8 cellular contexts compared by ENCODE assay signal in the genomic region with DNA sequence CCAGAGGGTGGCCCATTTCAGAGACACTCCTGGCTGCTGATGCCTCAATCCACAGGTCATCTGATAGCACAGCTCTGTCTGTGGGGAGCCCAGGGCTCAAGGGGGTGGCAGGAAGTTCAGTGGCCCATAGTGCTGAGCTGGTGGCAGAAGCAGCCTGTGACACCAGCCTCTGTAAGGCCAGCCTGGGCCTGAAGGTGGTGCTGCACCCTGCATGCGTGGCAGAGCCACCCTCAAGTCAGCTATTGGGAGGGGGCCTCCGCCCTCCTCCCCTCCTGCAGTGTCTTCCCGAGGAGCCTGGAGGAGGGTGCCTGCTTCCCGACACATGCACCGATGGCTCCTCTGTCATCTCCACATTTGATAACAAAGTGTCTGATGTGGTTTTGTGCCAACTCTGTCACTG. TPM values are rescaled to one million over a fixed set of nuclear protein-coding genes. Genes with fewer than 3 reads are reported as not detected.
DNase-seq lines count a peak whose midpoint lies in the region; ATAC-seq and TF ChIP-seq lines count a peak whose summit lies in the region.

No MANE protein-coding gene starts in this region.

- H3K27ac Mint-ChIP-seq in brain (no peak overlapping the region), neural crest cell (ENCODE audit: unreplicated experiment) (no peak overlapping the region)

- no peaks in the 10 kb centered on the region for H3K9me3 Mint-ChIP-seq in brain
- peaks cover 3% of the 10 kb centered on the region for H3K9me3 Mint-ChIP-seq in neural crest cell

- no peak overlapping the region for H3K4me3 Mint-ChIP-seq in brain
- H3K4me3 Mint-ChIP-seq in neural crest cell, result no peak overlapping the region

- DNase-seq in activated CD4-positive, alpha-beta T cell treated with anti-CD3 and anti-CD28 coated beads, Interleukin-2, amount 50 U/mL, for 1 hour, result peak; percentile 6
- no peak for DNase-seq in activated CD4-positive, alpha-beta T cell treated with anti-CD3 and anti-CD28 coated beads, Interleukin-2, amount 50 U/mL, for 4 hours
- DNase-seq in KBM-7, result peak; percentile 54
- no peak for DNase-seq in neural crest cell (ENCODE audit: low read depth, low spot score)
- no peak for DNase-seq in NCI-H2171 treated with DMSO at 0.1 percent for 48 hours (lab: John Stamatoyannopoulos, UW)
- no peak for DNase-seq in HuH-7.5 (ENCODE audit: low spot score)

- TF ChIP-seq CTCF in brain (conservative IDR thresholded peaks at IDR 0.05), result peak; percentile 39 to 40
- peak; percentile 27 for TF ChIP-seq CTCF in neural crest cell (conservative IDR thresholded peaks at IDR 0.05)

- H3K27me3 Mint-ChIP-seq in brain, result peaks cover 4% of the 10 kb centered on the region
- no peaks in the 10 kb centered on the region for H3K27me3 Mint-ChIP-seq in neural crest cell (ENCODE audit: low read depth)

- peaks cover 12% of the 10 kb centered on the region for H3K4me1 Mint-ChIP-seq in brain
- H3K4me1 Mint-ChIP-seq in neural crest cell, result no peaks in the 10 kb centered on the region

- ATAC-seq in GM21786 (IDR thresholded peaks at IDR 0.05; ENCODE audit: unreplicated experiment), result peak; percentile 67

- in situ Hi-C loops in KBM-7 (cut with MboI; ENCODE audit: low pct_unique_long_range_greater_than_20kb, low sequenced_read_pairs), result no loop called here

- H3K36me3 Mint-ChIP-seq in brain, result no peaks in the 10 kb centered on the region
- H3K36me3 Mint-ChIP-seq in neural crest cell (ENCODE audit: low read depth), result no peaks in the 10 kb centered on the region

RNA-seq across cellular contexts. Expression of a gene that starts 3.0 kb away (rescaled TPM):
- polyA plus RNA-seq in brain (ENCODE audit: insufficient read depth, low read depth, low replicate concordance), result 2.4 TPM
- total RNA-seq in neural crest cell, result not detected in 2 replicates

RNA-seq across cellular contexts. Expression of a gene that starts 21.4 kb away (rescaled TPM):
- 1.2 TPM for polyA plus RNA-seq in brain (ENCODE audit: insufficient read depth, low read depth, low replicate concordance)
- 3.5 TPM in 2 replicates for total RNA-seq in neural crest cell

RNA-seq across cellular contexts. Expression of a gene that starts 41.3 kb away (rescaled TPM):
- polyA plus RNA-seq in brain (ENCODE audit: insufficient read depth, low read depth, low replicate concordance), result not detected
- total RNA-seq in neural crest cell, result not detected in 2 replicates

RNA-seq across cellular contexts. Expression of a gene that starts 59.7 kb away (rescaled TPM):
- 1.6 TPM for polyA plus RNA-seq in brain (ENCODE audit: insufficient read depth, low read depth, low replicate concordance)
- 2.8 and 3.8 TPM in 2 replicates for total RNA-seq in neural crest cell

Comparison
In these comparisons a context has a peak if more than half of its experiments do, and no peak if none do; other contexts are left out.
1. DNase-seq: peak in activated CD4-positive, alpha-beta T cell treated with anti-CD3 and anti-CD28 coated beads, Interleukin-2, amount 50 U/mL, for 1 hour (single experiment) and KBM-7 (single experiment); none in activated CD4-positive, alpha-beta T cell treated with anti-CD3 and anti-CD28 coated beads, Interleukin-2, amount 50 U/mL, for 4 hours (0 of 2), neural crest cell (single experiment), NCI-H2171 treated with DMSO at 0.1 percent for 48 hours (single experiment) and HuH-7.5 (single experiment).